In the genomic region with DNA sequence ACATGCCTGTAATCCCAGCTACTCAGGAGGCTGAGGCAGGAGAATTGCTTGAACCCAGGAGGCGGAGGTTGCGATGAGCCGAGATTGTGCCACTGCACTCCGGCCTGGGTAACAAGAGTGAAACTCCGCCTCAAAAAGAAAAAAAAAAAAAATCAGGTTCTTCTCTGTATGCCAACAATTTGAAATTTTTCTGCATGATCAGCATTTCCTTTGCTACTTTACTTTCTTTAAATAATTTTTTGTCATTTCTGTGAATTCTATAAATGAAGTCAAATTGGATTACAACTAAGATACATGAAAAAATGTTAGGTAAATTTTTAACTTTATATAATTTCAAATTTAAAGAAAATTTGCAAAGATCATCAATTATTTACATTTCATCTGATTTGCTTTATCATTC, we compare ENCODE assay signal across 8 cellular contexts.
"Had no signal": no experiment of that assay in that cellular context is flagged by ENCODE, and none has a peak within 500 bp of the region (broad histone marks: within the 10 kb centered on the region; RNA-seq: fewer than 3 reads in every experiment).

No MANE protein-coding gene starts in this region.

- DNase-seq: H9, HCEC 1CT, HFFc6, Kasumi-1, KG1 had no signal

- H3K4me2 ChIP-seq: GM23338 had no signal

- H3K27ac ChIP-seq: HL-60 had no signal

- ATAC-seq: GM23338 had no signal

- H2AFZ ChIP-seq: GM23338 had no signal

- H3K4me3 ChIP-seq: GM23338 had no signal

- FAIRE-seq: H54 had no signal
